Comparison of ENCODE assay signal across 10 cellular contexts in the genomic region with DNA sequence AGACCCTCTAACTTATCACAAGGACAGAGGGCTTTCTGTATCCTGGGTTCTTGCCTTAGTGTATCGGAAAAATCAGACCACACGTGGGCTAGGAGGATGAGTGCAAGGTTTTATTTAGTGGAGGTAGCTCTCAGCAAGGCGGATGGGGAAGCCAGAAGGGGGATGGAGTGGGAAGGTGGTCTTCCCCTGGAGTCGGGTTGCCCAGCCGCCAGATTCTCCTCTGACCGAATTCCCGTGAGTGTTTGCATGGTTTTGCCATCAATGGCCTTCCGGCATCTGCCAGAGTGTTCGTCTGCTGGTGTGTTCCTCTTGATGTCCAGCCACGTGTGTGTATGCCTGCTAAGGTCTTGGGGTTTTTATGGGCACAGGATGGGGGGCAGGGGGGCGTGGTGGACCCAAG.
"Had no signal": no experiment of that assay in that cellular context is flagged by ENCODE, and none has a peak within 500 bp of the region (broad histone marks: within the 10 kb centered on the region; RNA-seq: fewer than 3 reads in every experiment).

No MANE protein-coding gene starts in this region.

- H3K4me1 ChIP-seq: HAP-1 had no signal

- FAIRE-seq: HepG2 had no signal

- ATAC-seq: HCT116, HepG2 had no signal

- H3K4me3 Mint-ChIP-seq: HFFc6 had no signal

- H3K9me3 ChIP-seq: HAP-1 had no signal

- H3K27me3 Mint-ChIP-seq: IgD-negative memory B cell had no signal

- DNase-seq: GM23248, H7, HFFc6, KBM-7 had no signal

- H3K27ac ChIP-seq: GM23248, HL-60, KMS-11 had no signal

- H3K4me3 ChIP-seq: GM23248, HAP-1 had no signal

- H3K27ac Mint-ChIP-seq: HFFc6, IgD-negative memory B cell had no signal

- H3K9ac ChIP-seq: GM23248, KMS-11 had no signal

- H3K36me3 ChIP-seq: HAP-1 had no signal

- H3K4me1 Mint-ChIP-seq: IgD-negative memory B cell had no signal

- H3K4me2 ChIP-seq: KMS-11 had no signal

- H2AFZ ChIP-seq: GM23248 had no signal
